28 cellular contexts compared by ENCODE assay signal in genomic region chr10:68536973-68537372, GRCh38.
"Had no signal": no experiment of that assay in that cellular context is flagged by ENCODE, and none has a peak within 500 bp of the region (broad histone marks: within the 10 kb centered on the region; RNA-seq: fewer than 3 reads in every experiment).

No MANE protein-coding gene starts in this region.

- H3K36me3 ChIP-seq: colonic mucosa, esophagus muscularis mucosa, esophagus squamous epithelium, gastroesophageal sphincter, heart left ventricle, heart right ventricle had no signal

- FAIRE-seq: colon, endometrium, endothelial cell of umbilical vein, frontal cortex had no signal

- H3K4me3 ChIP-seq: colonic mucosa, coronary artery, dorsolateral prefrontal cortex, esophagus muscularis mucosa, esophagus squamous epithelium, gastroesophageal sphincter, heart left ventricle, heart right ventricle had no signal

- H3K27ac ChIP-seq: colonic mucosa, coronary artery, dorsolateral prefrontal cortex, epithelial cell of prostate, esophagus muscularis mucosa, esophagus squamous epithelium, foreskin keratinocyte, gastroesophageal sphincter, heart left ventricle, heart right ventricle had no signal

- H3K4me1 ChIP-seq: colonic mucosa, esophagus muscularis mucosa, esophagus squamous epithelium, foreskin keratinocyte, gastroesophageal sphincter, heart left ventricle, heart right ventricle had no signal

- H3K9me3 ChIP-seq: colonic mucosa, esophagus muscularis mucosa, esophagus squamous epithelium, gastroesophageal sphincter, heart left ventricle, heart right ventricle had no signal

- H3K4me1 Mint-ChIP-seq: endodermal cell had no signal

- DNase-seq: colonic mucosa; cortex of kidney; dermis blood vessel endothelial cell; dorsolateral prefrontal cortex; effector CD4-positive, alpha-beta T cell; effector CD8-positive, alpha-beta T cell; effector memory CD4-positive, alpha-beta T cell; effector memory CD8-positive, alpha-beta T cell; endodermal cell; erythroblast; esophagus squamous epithelium; foreskin fibroblast; foreskin keratinocyte; foreskin melanocyte; glutamatergic neuron; head of caudate nucleus; heart left ventricle; heart right ventricle had no signal

- ATAC-seq: effector memory CD8-positive, alpha-beta T cell; esophagus mucosa; foreskin keratinocyte; gastroesophageal sphincter had no signal

- H3K27me3 ChIP-seq: colonic mucosa, dorsolateral prefrontal cortex, esophagus muscularis mucosa, esophagus squamous epithelium, foreskin keratinocyte, gastroesophageal sphincter, heart left ventricle, heart right ventricle had no signal

- H3K9me3 Mint-ChIP-seq: dendritic cell treated with granulocyte-macrophage colony-stimulating factor and Interleukin-4, amounts not matched to agents 40 ng/mL and 50 ng/mL, for 4 days; effector memory CD8-positive, alpha-beta T cell; endodermal cell had no signal

- H3K27ac Mint-ChIP-seq: dendritic cell treated with granulocyte-macrophage colony-stimulating factor and Interleukin-4, amounts not matched to agents 40 ng/mL and 50 ng/mL, for 4 days; effector memory CD8-positive, alpha-beta T cell; endodermal cell had no signal

- H3K27me3 Mint-ChIP-seq: dendritic cell treated with granulocyte-macrophage colony-stimulating factor and Interleukin-4, amounts not matched to agents 40 ng/mL and 50 ng/mL, for 4 days; effector memory CD8-positive, alpha-beta T cell had no signal

- H3K4me3 Mint-ChIP-seq: dendritic cell treated with granulocyte-macrophage colony-stimulating factor and Interleukin-4, amounts not matched to agents 40 ng/mL and 50 ng/mL, for 4 days; effector memory CD8-positive, alpha-beta T cell; endodermal cell had no signal
